8 cellular contexts compared by ENCODE assay signal in the genomic region with DNA sequence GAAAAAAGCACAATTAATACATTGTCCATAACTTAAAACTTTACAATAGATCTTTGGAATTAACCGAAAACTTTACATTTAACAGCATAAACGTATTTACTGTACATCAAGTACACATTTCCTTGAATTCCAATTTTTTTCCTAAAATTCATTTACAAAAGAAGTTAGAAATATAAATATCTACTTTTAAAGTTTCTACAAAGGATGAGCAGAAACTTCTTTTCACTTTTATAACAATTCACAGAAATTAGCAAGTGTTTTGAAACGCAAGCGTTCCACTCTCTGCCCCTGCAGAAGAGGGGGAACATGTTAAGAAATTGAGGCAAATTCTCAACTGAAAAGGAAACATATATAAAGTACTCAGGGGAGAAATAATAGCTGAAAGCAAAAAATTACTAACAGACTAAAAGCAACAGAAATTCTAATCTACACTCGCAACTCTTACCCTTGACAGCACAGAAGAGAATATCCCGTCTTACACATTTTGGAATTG. TPM values are rescaled to one million over a fixed set of nuclear protein-coding genes. Genes with fewer than 3 reads are reported as not detected.
A peak's percentile ranks its signal among the peaks of the same experiment; 100 is the strongest.
DNase-seq lines count a peak whose midpoint lies in the region; ATAC-seq, FAIRE-seq and TF ChIP-seq lines count a peak whose summit lies in the region.

No MANE protein-coding gene starts in this region.

- FAIRE-seq in kidney (lab: Jason Lieb, UNC): no peak

- peaks cover 8 to 16% of the 10 kb centered on the region in 2 donors for H3K4me1 ChIP-seq in kidney (ENCODE audit: control insufficient read depth in 1 of 2, insufficient read depth in 1 of 2, low read depth in 1 of 2, low read length in 2 of 2)

- no peak for TF ChIP-seq CTCF in kidney (IDR thresholded peaks at IDR 0.05; ENCODE audit: borderline replicate concordance, extremely low read depth, insufficient read depth)

- H3K9ac ChIP-seq in kidney (ENCODE audit: low read length in 2 of 2): peak overlapping the region; percentile 81 to 87

- in situ Hi-C loops in KBM-7 (cut with MboI; ENCODE audit: low pct_unique_long_range_greater_than_20kb, low sequenced_read_pairs): no loop called here

- peak overlapping the region; percentile 99 for H3K27ac ChIP-seq in kidney (ENCODE audit: low read depth in 2 of 2, low read length in 2 of 2)
- H3K27ac ChIP-seq in substantia nigra (ENCODE audit: low read depth, low read length, poor library complexity, severe bottlenecking): peak overlapping the region; percentile 99

- intact Hi-C loops in kidney (cut with DNase I): no loop called here

- no peak for ATAC-seq in activated naive CD8-positive, alpha-beta T cell treated with anti-CD3 and anti-CD28 coated beads, Interleukin-2, amount 50 U/mL, for 24 hours
- no peak for ATAC-seq in GM21390 (IDR thresholded peaks at IDR 0.05; ENCODE audit: unreplicated experiment)

- no peaks in the 10 kb centered on the region for H3K9me3 ChIP-seq in kidney (ENCODE audit: control insufficient read depth in 1 of 2, low read length in 2 of 2)

- H3K27me3 Mint-ChIP-seq in T-helper 1 cell treated with Interleukin-12 subunit alpha and Interleukin-12 subunit beta and Interleukin-4 antibody, amounts not matched to agents 30 μg/mL and 1 μg/mL, for 36 hours (ENCODE audit: low read depth): no peaks in the 10 kb centered on the region
- no peaks in the 10 kb centered on the region for H3K27me3 Mint-ChIP-seq in activated naive CD8-positive, alpha-beta T cell treated with anti-CD3 and anti-CD28 coated beads, Interleukin-2, amount 50 U/mL, for 24 hours

- H3K4me3 Mint-ChIP-seq in T-helper 1 cell treated with Interleukin-12 subunit alpha and Interleukin-12 subunit beta and Interleukin-4 antibody, amounts not matched to agents 30 μg/mL and 1 μg/mL, for 36 hours: peak overlapping the region; percentile 98
- H3K4me3 Mint-ChIP-seq in activated naive CD8-positive, alpha-beta T cell treated with anti-CD3 and anti-CD28 coated beads, Interleukin-2, amount 50 U/mL, for 24 hours: peak overlapping the region; percentile 92

- H3K9me3 Mint-ChIP-seq in T-helper 1 cell treated with Interleukin-12 subunit alpha and Interleukin-12 subunit beta and Interleukin-4 antibody, amounts not matched to agents 30 μg/mL and 1 μg/mL, for 36 hours: peaks cover 8% of the 10 kb centered on the region
- peaks cover 4% of the 10 kb centered on the region for H3K9me3 Mint-ChIP-seq in activated naive CD8-positive, alpha-beta T cell treated with anti-CD3 and anti-CD28 coated beads, Interleukin-2, amount 50 U/mL, for 24 hours

- peaks cover 39% of the 10 kb centered on the region for H3K36me3 Mint-ChIP-seq in T-helper 1 cell treated with Interleukin-12 subunit alpha and Interleukin-12 subunit beta and Interleukin-4 antibody, amounts not matched to agents 30 μg/mL and 1 μg/mL, for 36 hours (ENCODE audit: low read depth)
- H3K36me3 Mint-ChIP-seq in activated naive CD8-positive, alpha-beta T cell treated with anti-CD3 and anti-CD28 coated beads, Interleukin-2, amount 50 U/mL, for 24 hours (ENCODE audit: low read depth): peaks cover 37% of the 10 kb centered on the region

- no peaks in the 10 kb centered on the region for H3K36me3 ChIP-seq in kidney (ENCODE audit: control insufficient read depth in 1 of 2, insufficient read depth in 2 of 2, low read length in 2 of 2)

- DNase-seq in T-helper 1 cell: no peak
- no peak for DNase-seq in activated naive CD8-positive, alpha-beta T cell treated with anti-CD3 and anti-CD28 coated beads, Interleukin-2, amount 50 U/mL, for 24 hours
- no peak for DNase-seq in kidney
- DNase-seq in substantia nigra (lab: John Stamatoyannopoulos, UW): no peak
- no peak for DNase-seq in KBM-7
- DNase-seq in cerebellar cortex (ENCODE audit: low spot score): no peak

- peak overlapping the region; percentile 99 for H3K27ac Mint-ChIP-seq in T-helper 1 cell treated with Interleukin-12 subunit alpha and Interleukin-12 subunit beta and Interleukin-4 antibody, amounts not matched to agents 30 μg/mL and 1 μg/mL, for 36 hours
- peak overlapping the region; percentile 94 for H3K27ac Mint-ChIP-seq in activated naive CD8-positive, alpha-beta T cell treated with anti-CD3 and anti-CD28 coated beads, Interleukin-2, amount 50 U/mL, for 24 hours

- peak overlapping the region; percentile 74 to 91 for H3K4me3 ChIP-seq in kidney (ENCODE audit: low read length in 2 of 2)

- H3K4me1 Mint-ChIP-seq in T-helper 1 cell treated with Interleukin-12 subunit alpha and Interleukin-12 subunit beta and Interleukin-4 antibody, amounts not matched to agents 30 μg/mL and 1 μg/mL, for 36 hours (ENCODE audit: low read depth): peaks cover 51% of the 10 kb centered on the region
- peaks cover 65% of the 10 kb centered on the region for H3K4me1 Mint-ChIP-seq in activated naive CD8-positive, alpha-beta T cell treated with anti-CD3 and anti-CD28 coated beads, Interleukin-2, amount 50 U/mL, for 24 hours

RNA-seq across cellular contexts. Expression of a gene that starts 1.5 kb away (rescaled TPM):
- 149 TPM for total RNA-seq in kidney
- polyA plus RNA-seq in kidney (ENCODE audit: insufficient read depth, low read depth, low replicate concordance): 105 TPM

RNA-seq across cellular contexts. Expression of a gene that starts 50.4 kb away (rescaled TPM):
- total RNA-seq in kidney: 173 TPM
- polyA plus RNA-seq in kidney (ENCODE audit: insufficient read depth, low read depth, low replicate concordance): 156 TPM
